Comparison of ENCODE assay signal across 8 cellular contexts in genomic region chr14:105680737-105681099, GRCh38.
DNase-seq lines count a peak whose midpoint lies in the region; ATAC-seq and TF ChIP-seq lines count a peak whose summit lies in the region.
"Not testable (repeated sequence)": the region's sequence is repeated elsewhere in the genome, so short reads cannot be mapped to it uniquely, and the experiment has no call there.

No MANE protein-coding gene starts in this region.

- H3K4me1 ChIP-seq in DND-41 (ENCODE audit: insufficient read depth, low read length): not testable (repeated sequence)
- H3K4me1 ChIP-seq in Karpas-422 (ENCODE audit: low read length): peaks cover 58% of the 10 kb centered on the region

- H3K27me3 Mint-ChIP-seq in naive thymus-derived CD8-positive, alpha-beta T cell: not testable (repeated sequence)

- H3K79me2 ChIP-seq in DND-41 (ENCODE audit: insufficient read depth, low read length); Karpas-422 (ENCODE audit: low read length): not testable (repeated sequence)

- H3K27ac ChIP-seq in DND-41 (ENCODE audit: low read length): not testable (repeated sequence)
- peak overlapping the region; percentile 96 for H3K27ac ChIP-seq in Karpas-422 (ENCODE audit: low read length)

- not testable (repeated sequence) for H3K36me3 Mint-ChIP-seq in naive thymus-derived CD8-positive, alpha-beta T cell

- H3K9me3 Mint-ChIP-seq in naive thymus-derived CD8-positive, alpha-beta T cell: not testable (repeated sequence)

- H3K9me2 ChIP-seq in Karpas-422 (replicated peaks; ENCODE audit: insufficient read depth, low read length): not testable (repeated sequence)

- H2AFZ ChIP-seq in DND-41 (ENCODE audit: low read depth, low read length); Karpas-422 (ENCODE audit: low read length): not testable (repeated sequence)

- peak overlapping the region in 1 of 10 donors; percentile 42 for H3K4me3 Mint-ChIP-seq in naive thymus-derived CD8-positive, alpha-beta T cell

- not testable (repeated sequence) for DNase-seq in DND-41, Karpas-422
- DNase-seq in activated effector memory CD4-positive, alpha-beta T cell treated with anti-CD3 and anti-CD28 coated beads, Interleukin-2, amount 50 U/mL, for 16 hours: peak; percentile 61
- DNase-seq in naive thymus-derived CD8-positive, alpha-beta T cell: peak in 1 of 10 donors; percentile 61

- H3K4me3 ChIP-seq in DND-41 (ENCODE audit: low read depth in 1 of 2, low read length in 2 of 2); Karpas-422 (ENCODE audit: low read length): not testable (repeated sequence)

- 0 out of 3 replicates have a peak, but pooled peaks have one; percentile 2 for ATAC-seq in DND-41 (ENCODE audit: insufficient read depth, low read depth)
- peak; percentile 38 for ATAC-seq in GM19025 (IDR thresholded peaks at IDR 0.05; ENCODE audit: low read depth, unreplicated experiment)
- peak; percentile 47 for ATAC-seq in GM21447 (IDR thresholded peaks at IDR 0.05; ENCODE audit: unreplicated experiment)
- ATAC-seq in HG02763 (IDR thresholded peaks at IDR 0.05; ENCODE audit: unreplicated experiment): peak; percentile 47
- peak; percentile 33 for ATAC-seq in HG03135 (IDR thresholded peaks at IDR 0.05; ENCODE audit: unreplicated experiment)
- peak; percentile 9 to 19 for ATAC-seq in naive thymus-derived CD8-positive, alpha-beta T cell

- H3K9ac ChIP-seq in DND-41 (ENCODE audit: low read depth, low read length): not testable (repeated sequence)
- H3K9ac ChIP-seq in Karpas-422 (ENCODE audit: low read length): peak overlapping the region; percentile 75

- TF ChIP-seq CTCF in DND-41 (IDR thresholded peaks at IDR 0.05; ENCODE audit: borderline replicate concordance, extremely low read depth, low read length, poor library complexity, severe bottlenecking): not testable (repeated sequence)

- POLR2A ChIA-PET in naive thymus-derived CD8-positive, alpha-beta T cell (lab: Charles Lee): not testable (repeated sequence)

- not testable (repeated sequence) for H3K36me3 ChIP-seq in DND-41 (ENCODE audit: insufficient read depth, low read length); Karpas-422 (ENCODE audit: insufficient read depth, low read length)

- H4K20me1 ChIP-seq in DND-41 (ENCODE audit: insufficient read depth, low read length); Karpas-422 (ENCODE audit: insufficient read depth, low read depth, low read length): not testable (repeated sequence)

- H3K27me3 ChIP-seq in DND-41 (ENCODE audit: insufficient read depth, low read length, poor library complexity); Karpas-422 (ENCODE audit: low read length): not testable (repeated sequence)

- H3K27ac Mint-ChIP-seq in naive thymus-derived CD8-positive, alpha-beta T cell: not testable (repeated sequence)

- H3K4me2 ChIP-seq in DND-41 (ENCODE audit: insufficient read depth, low read length); Karpas-422 (ENCODE audit: low read depth, low read length, poor library complexity, severe bottlenecking): not testable (repeated sequence)

- peaks cover 0 to 13% (median 3%) of the 10 kb centered on the region in 4 donors for H3K4me1 Mint-ChIP-seq in naive thymus-derived CD8-positive, alpha-beta T cell

- H3K9me3 ChIP-seq in DND-41 (ENCODE audit: insufficient read depth, low read length, severe bottlenecking); Karpas-422 (ENCODE audit: low read length): not testable (repeated sequence)
